1 cellular context compared by ENCODE assay signal in genomic region chr1:168225476-168226190, GRCh38.
TF ChIP-seq lines count a peak whose summit lies in the region.

Gene SFT2D2, plus strand, starts transcription at chr1:168226004. Its CDS starts 76 bp downstream, at chr1:168226080.

TF ChIP-seq in K562, 482 proteins besides CTCF, POLR2A, EP300 and RAD21 (continued from another document and continues in another):
- TF ChIP-seq, protein P1, sequence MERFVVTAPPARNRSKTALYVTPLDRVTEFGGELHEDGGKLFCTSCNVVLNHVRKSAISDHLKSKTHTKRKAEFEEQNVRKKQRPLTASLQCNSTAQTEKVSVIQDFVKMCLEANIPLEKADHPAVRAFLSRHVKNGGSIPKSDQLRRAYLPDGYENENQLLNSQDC (CRISPR knock-in tag; IDR thresholded peaks at IDR 0.05) = no peak
- no peak for TF ChIP-seq BCL6 (CRISPR knock-in tag; IDR thresholded peaks at IDR 0.05)
- TF ChIP-seq ZNF668 (CRISPR knock-in tag; IDR thresholded peaks at IDR 0.05) = peak; percentile 88
- TF ChIP-seq, protein P2, sequence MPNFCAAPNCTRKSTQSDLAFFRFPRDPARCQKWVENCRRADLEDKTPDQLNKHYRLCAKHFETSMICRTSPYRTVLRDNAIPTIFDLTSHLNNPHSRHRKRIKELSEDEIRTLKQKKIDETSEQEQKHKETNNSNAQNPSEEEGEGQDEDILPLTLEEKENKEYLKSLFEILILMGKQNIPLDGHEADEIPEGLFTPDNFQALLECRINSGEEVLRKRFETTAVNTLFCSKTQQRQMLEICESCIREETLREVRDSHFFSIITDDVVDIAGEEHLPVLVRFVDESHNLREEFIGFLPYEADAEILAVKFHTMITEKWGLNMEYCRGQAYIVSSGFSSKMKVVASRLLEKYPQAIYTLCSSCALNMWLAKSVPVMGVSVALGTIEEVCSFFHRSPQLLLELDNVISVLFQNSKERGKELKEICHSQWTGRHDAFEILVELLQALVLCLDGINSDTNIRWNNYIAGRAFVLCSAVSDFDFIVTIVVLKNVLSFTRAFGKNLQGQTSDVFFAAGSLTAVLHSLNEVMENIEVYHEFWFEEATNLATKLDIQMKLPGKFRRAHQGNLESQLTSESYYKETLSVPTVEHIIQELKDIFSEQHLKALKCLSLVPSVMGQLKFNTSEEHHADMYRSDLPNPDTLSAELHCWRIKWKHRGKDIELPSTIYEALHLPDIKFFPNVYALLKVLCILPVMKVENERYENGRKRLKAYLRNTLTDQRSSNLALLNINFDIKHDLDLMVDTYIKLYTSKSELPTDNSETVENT (CRISPR knock-in tag; IDR thresholded peaks at IDR 0.05) = peak; percentile 77; the same call in 1 of the 2 replicates
- no peak for TF ChIP-seq FOXA1 (IDR thresholded peaks at IDR 0.05; ENCODE audit: borderline replicate concordance)
- TF ChIP-seq PCBP1 (IDR thresholded peaks at IDR 0.05; ENCODE audit: low read depth, low read length, poor library complexity, severe bottlenecking) = no peak
- peak; percentile 64 for TF ChIP-seq NUFIP1 (IDR thresholded peaks at IDR 0.05; ENCODE audit: partially characterized antibody)
- peak; percentile 97 for TF ChIP-seq VEZF1 (CRISPR knock-in tag; IDR thresholded peaks at IDR 0.05)
- no peak for TF ChIP-seq SNIP1 (IDR thresholded peaks at IDR 0.05; ENCODE audit: low read depth)
- TF ChIP-seq TEAD1 (CRISPR knock-in tag; IDR thresholded peaks at IDR 0.05) = peak; percentile 85 to 93; a peak in 3 of 4 replicates
- TF ChIP-seq HNRNPUL1 (IDR thresholded peaks at IDR 0.05; ENCODE audit: low read length) = no peak
- TF ChIP-seq ZBTB1 (CRISPR knock-in tag; IDR thresholded peaks at IDR 0.05; ENCODE audit: borderline replicate concordance, low read depth) = 0 out of 2 replicates have a peak, but pooled peaks have one; percentile 74
- TF ChIP-seq CBX5 (IDR thresholded peaks at IDR 0.05; ENCODE audit: borderline replicate concordance, low read depth) = no peak; the same call in 1 of the 2 replicates
- TF ChIP-seq, protein P3, sequence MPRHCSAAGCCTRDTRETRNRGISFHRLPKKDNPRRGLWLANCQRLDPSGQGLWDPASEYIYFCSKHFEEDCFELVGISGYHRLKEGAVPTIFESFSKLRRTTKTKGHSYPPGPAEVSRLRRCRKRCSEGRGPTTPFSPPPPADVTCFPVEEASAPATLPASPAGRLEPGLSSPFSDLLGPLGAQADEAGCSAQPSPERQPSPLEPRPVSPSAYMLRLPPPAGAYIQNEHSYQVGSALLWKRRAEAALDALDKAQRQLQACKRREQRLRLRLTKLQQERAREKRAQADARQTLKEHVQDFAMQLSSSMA (CRISPR knock-in tag; IDR thresholded peaks at IDR 0.05) = 0 out of 2 replicates have a peak, but pooled peaks have one; percentile 62
- no peak for TF ChIP-seq ILK (tag; IDR thresholded peaks at IDR 0.05; ENCODE audit: borderline replicate concordance, low read depth)
- no peak for TF ChIP-seq SNRNP70 (optimal IDR thresholded peaks at IDR 0.05; ENCODE audit: low read depth, low read length)
- TF ChIP-seq, protein P4, sequence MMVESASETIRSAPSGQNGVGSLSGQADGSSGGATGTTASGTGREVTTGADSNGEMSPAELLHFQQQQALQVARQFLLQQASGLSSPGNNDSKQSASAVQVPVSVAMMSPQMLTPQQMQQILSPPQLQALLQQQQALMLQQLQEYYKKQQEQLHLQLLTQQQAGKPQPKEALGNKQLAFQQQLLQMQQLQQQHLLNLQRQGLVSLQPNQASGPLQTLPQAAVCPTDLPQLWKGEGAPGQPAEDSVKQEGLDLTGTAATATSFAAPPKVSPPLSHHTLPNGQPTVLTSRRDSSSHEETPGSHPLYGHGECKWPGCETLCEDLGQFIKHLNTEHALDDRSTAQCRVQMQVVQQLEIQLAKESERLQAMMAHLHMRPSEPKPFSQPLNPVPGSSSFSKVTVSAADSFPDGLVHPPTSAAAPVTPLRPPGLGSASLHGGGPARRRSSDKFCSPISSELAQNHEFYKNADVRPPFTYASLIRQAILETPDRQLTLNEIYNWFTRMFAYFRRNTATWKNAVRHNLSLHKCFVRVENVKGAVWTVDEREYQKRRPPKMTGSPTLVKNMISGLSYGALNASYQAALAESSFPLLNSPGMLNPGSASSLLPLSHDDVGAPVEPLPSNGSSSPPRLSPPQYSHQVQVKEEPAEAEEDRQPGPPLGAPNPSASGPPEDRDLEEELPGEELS (CRISPR knock-in tag; IDR thresholded peaks at IDR 0.05; ENCODE audit: borderline replicate concordance) = no peak
- no peak for TF ChIP-seq TCFL5 (CRISPR knock-in tag; conservative IDR thresholded peaks at IDR 0.05)
- peak; percentile 93 for TF ChIP-seq ZNF644 (tag; IDR thresholded peaks at IDR 0.05; ENCODE audit: low read depth)
- TF ChIP-seq, protein P5, sequence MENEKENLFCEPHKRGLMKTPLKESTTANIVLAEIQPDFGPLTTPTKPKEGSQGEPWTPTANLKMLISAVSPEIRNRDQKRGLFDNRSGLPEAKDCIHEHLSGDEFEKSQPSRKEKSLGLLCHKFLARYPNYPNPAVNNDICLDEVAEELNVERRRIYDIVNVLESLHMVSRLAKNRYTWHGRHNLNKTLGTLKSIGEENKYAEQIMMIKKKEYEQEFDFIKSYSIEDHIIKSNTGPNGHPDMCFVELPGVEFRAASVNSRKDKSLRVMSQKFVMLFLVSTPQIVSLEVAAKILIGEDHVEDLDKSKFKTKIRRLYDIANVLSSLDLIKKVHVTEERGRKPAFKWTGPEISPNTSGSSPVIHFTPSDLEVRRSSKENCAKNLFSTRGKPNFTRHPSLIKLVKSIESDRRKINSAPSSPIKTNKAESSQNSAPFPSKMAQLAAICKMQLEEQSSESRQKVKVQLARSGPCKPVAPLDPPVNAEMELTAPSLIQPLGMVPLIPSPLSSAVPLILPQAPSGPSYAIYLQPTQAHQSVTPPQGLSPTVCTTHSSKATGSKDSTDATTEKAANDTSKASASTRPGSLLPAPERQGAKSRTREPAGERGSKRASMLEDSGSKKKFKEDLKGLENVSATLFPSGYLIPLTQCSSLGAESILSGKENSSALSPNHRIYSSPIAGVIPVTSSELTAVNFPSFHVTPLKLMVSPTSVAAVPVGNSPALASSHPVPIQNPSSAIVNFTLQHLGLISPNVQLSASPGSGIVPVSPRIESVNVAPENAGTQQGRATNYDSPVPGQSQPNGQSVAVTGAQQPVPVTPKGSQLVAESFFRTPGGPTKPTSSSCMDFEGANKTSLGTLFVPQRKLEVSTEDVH (IDR thresholded peaks at IDR 0.05; ENCODE audit: low read depth, partially characterized antibody) = no peak
- no peak for TF ChIP-seq RBM17 (IDR thresholded peaks at IDR 0.05; ENCODE audit: borderline replicate concordance, low read depth, low read length)
- TF ChIP-seq SIN3B (IDR thresholded peaks at IDR 0.05; ENCODE audit: low read depth) = 0 out of 2 replicates have a peak, but pooled peaks have one; percentile 51
- peak in 1 of 2 experiments; percentile 59; a peak in 1 of 4 replicates for TF ChIP-seq CSDE1 (IDR thresholded peaks at IDR 0.05)
- no peak for TF ChIP-seq CEBPZ (IDR thresholded peaks at IDR 0.05; ENCODE audit: borderline replicate concordance, low read depth, low read length)
- TF ChIP-seq, protein P6, sequence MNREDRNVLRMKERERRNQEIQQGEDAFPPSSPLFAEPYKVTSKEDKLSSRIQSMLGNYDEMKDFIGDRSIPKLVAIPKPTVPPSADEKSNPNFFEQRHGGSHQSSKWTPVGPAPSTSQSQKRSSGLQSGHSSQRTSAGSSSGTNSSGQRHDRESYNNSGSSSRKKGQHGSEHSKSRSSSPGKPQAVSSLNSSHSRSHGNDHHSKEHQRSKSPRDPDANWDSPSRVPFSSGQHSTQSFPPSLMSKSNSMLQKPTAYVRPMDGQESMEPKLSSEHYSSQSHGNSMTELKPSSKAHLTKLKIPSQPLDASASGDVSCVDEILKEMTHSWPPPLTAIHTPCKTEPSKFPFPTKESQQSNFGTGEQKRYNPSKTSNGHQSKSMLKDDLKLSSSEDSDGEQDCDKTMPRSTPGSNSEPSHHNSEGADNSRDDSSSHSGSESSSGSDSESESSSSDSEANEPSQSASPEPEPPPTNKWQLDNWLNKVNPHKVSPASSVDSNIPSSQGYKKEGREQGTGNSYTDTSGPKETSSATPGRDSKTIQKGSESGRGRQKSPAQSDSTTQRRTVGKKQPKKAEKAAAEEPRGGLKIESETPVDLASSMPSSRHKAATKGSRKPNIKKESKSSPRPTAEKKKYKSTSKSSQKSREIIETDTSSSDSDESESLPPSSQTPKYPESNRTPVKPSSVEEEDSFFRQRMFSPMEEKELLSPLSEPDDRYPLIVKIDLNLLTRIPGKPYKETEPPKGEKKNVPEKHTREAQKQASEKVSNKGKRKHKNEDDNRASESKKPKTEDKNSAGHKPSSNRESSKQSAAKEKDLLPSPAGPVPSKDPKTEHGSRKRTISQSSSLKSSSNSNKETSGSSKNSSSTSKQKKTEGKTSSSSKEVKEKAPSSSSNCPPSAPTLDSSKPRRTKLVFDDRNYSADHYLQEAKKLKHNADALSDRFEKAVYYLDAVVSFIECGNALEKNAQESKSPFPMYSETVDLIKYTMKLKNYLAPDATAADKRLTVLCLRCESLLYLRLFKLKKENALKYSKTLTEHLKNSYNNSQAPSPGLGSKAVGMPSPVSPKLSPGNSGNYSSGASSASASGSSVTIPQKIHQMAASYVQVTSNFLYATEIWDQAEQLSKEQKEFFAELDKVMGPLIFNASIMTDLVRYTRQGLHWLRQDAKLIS (CRISPR knock-in tag; IDR thresholded peaks at IDR 0.05) = peak; percentile 56; the same call in 1 of the 2 replicates
- no peak for TF ChIP-seq SMC3 (conservative IDR thresholded peaks at IDR 0.05; ENCODE audit: insufficient read depth, low read depth, low read length)
- TF ChIP-seq, protein P7, sequence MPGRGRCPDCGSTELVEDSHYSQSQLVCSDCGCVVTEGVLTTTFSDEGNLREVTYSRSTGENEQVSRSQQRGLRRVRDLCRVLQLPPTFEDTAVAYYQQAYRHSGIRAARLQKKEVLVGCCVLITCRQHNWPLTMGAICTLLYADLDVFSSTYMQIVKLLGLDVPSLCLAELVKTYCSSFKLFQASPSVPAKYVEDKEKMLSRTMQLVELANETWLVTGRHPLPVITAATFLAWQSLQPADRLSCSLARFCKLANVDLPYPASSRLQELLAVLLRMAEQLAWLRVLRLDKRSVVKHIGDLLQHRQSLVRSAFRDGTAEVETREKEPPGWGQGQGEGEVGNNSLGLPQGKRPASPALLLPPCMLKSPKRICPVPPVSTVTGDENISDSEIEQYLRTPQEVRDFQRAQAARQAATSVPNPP (IDR thresholded peaks at IDR 0.05; ENCODE audit: borderline replicate concordance, insufficient read depth, insufficient read length) = no peak
- TF ChIP-seq SMAD1 (IDR thresholded peaks at IDR 0.05; ENCODE audit: low read depth, low read length, partially characterized antibody) = peak; percentile 14
- TF ChIP-seq, protein P8, sequence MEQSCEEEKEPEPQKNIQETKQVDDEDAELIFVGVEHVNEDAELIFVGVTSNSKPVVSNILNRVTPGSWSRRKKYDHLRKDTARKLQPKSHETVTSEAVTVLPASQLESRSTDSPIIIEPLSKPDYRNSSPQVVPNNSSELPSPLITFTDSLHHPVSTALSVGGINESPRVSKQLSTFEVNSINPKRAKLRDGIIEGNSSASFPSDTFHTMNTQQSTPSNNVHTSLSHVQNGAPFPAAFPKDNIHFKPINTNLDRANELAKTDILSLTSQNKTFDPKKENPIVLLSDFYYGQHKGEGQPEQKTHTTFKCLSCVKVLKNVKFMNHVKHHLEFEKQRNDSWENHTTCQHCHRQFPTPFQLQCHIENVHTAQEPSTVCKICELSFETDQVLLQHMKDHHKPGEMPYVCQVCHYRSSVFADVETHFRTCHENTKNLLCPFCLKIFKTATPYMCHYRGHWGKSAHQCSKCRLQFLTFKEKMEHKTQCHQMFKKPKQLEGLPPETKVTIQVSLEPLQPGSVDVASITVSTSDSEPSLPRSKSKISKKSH (CRISPR knock-in tag; IDR thresholded peaks at IDR 0.05) = no peak
- TF ChIP-seq HOXB6 (CRISPR knock-in tag; IDR thresholded peaks at IDR 0.05; ENCODE audit: borderline replicate concordance) = no peak
- no peak for TF ChIP-seq IRF1 (CRISPR knock-in tag; IDR thresholded peaks at IDR 0.05; ENCODE audit: borderline replicate concordance)
- peak; percentile 93 for TF ChIP-seq RB1 (IDR thresholded peaks at IDR 0.05; ENCODE audit: low read depth)
- no peak for TF ChIP-seq SLC30A9 (CRISPR knock-in tag; IDR thresholded peaks at IDR 0.05)
